In the genomic region with DNA sequence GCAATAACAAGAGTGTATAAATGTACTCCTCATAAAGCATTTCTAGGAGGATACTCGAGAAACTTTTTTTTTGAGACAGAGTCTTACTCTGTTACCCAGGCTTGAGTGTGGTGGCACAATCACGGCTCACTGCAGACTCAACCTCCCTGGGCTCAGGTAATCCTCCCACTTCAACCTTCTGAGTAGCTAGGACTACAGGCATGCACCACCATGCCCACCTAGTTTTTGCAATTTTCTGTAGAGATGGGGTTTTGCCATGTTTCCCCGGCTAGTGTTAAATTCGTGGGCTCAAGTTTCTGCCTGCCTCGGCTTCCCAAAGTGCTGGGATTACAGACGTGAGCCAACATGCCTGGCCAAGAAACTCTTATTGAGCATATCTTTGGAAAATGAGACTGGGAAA, we compare ENCODE assay signal across 20 cellular contexts.
"Had no signal": no experiment of that assay in that cellular context is flagged by ENCODE, and none has a peak within 500 bp of the region (broad histone marks: within the 10 kb centered on the region; RNA-seq: fewer than 3 reads in every experiment).

No MANE protein-coding gene starts in this region.

- H3K4me1 Mint-ChIP-seq: immature natural killer cell; naive thymus-derived CD8-positive, alpha-beta T cell; neural progenitor cell had no signal

- FAIRE-seq: small intestine had no signal

- H3K4me1 ChIP-seq: neural progenitor cell had no signal

- H3K4me3 Mint-ChIP-seq: immature natural killer cell; naive thymus-derived CD8-positive, alpha-beta T cell; neural progenitor cell; type B pancreatic cell had no signal

- H3K36me3 ChIP-seq: esophagus muscularis mucosa, neural progenitor cell, ovary, right atrium auricular region, stomach had no signal

- H3K27me3 Mint-ChIP-seq: type B pancreatic cell had no signal

- DNase-seq: central memory CD4-positive, alpha-beta T cell; cortex of kidney; dorsolateral prefrontal cortex; effector CD8-positive, alpha-beta T cell; foreskin fibroblast; immature natural killer cell; left colon; left ventricle myocardium superior; mucosa of descending colon; naive thymus-derived CD8-positive, alpha-beta T cell; nucleus accumbens; ovary; small intestine; stimulated activated CD4-positive, alpha-beta T cell treated with anti-CD3 and anti-CD28 coated beads, Interleukin-12 subunit alpha, Interleukin-12 subunit beta, amount 100 ng/mL, for 4 hours; stimulated activated naive CD4-positive, alpha-beta T cell; stomach had no signal

- H3K4me3 ChIP-seq: dorsolateral prefrontal cortex, esophagus muscularis mucosa, mucosa of descending colon, neural progenitor cell, ovary, right atrium auricular region, stomach had no signal

- H3K36me3 Mint-ChIP-seq: neural progenitor cell, type B pancreatic cell had no signal

- H3K27ac Mint-ChIP-seq: immature natural killer cell; naive thymus-derived CD8-positive, alpha-beta T cell; neural progenitor cell; type B pancreatic cell had no signal

- H3K4me2 ChIP-seq: neural progenitor cell had no signal

- H3K27ac ChIP-seq: dorsolateral prefrontal cortex, neural progenitor cell, ovary had no signal

- H3K9me3 Mint-ChIP-seq: immature natural killer cell, neural progenitor cell had no signal

- H3K9me3 ChIP-seq: esophagus muscularis mucosa, mucosa of descending colon, ovary, right atrium auricular region, stomach had no signal

- ATAC-seq: left colon; left ventricle myocardium superior; mucosa of descending colon; naive thymus-derived CD8-positive, alpha-beta T cell had no signal

- H3K27me3 ChIP-seq: dorsolateral prefrontal cortex, esophagus muscularis mucosa, neural progenitor cell, ovary, right atrium auricular region, stomach had no signal
